Comparison of ENCODE assay signal across 21 cellular contexts in genomic region chr17:3213587-3213986, GRCh38. TPM values are rescaled to one million over a fixed set of nuclear protein-coding genes. Genes with fewer than 3 reads are reported as not detected.
DNase-seq lines count a peak whose midpoint lies in the region; ATAC-seq, FAIRE-seq and TF ChIP-seq lines count a peak whose summit lies in the region.
"Had no signal": no experiment of that assay in that cellular context is flagged by ENCODE, and none has a peak within 500 bp of the region (broad histone marks: within the 10 kb centered on the region; RNA-seq: fewer than 3 reads in every experiment).

No MANE protein-coding gene starts in this region.

- in situ Hi-C loops in HepG2 (cut with HindIII; ENCODE audit: extremely low pct_ligation_motif_present, low pct_unique_long_range_greater_than_20kb), result no loop called here

- TF ChIP-seq POLR2A in HepG2 (IDR thresholded peaks at IDR 0.05; ENCODE audit: insufficient read depth in 1 of 2, low read depth in 2 of 2, low read length in 2 of 2), result no peak
- TF ChIP-seq POLR2A in right lobe of liver (IDR thresholded peaks at IDR 0.05), result no peak

- DNase-seq in HepG2 (ENCODE audit: low spot score) (no peak), right lobe of liver (no peak), NCI-H82 (lab: John Stamatoyannopoulos, UW) (peak; percentile 57), iPS DF 19.7 (ENCODE audit: low read depth, low spot score) (peak; percentile 57), GDM1 (lab: John Stamatoyannopoulos, UW) (no peak), NCI-H1417 treated with DMSO at 0.1 percent for 48 hours (lab: John Stamatoyannopoulos, UW) (no peak)
- DNase-seq: CD8-positive, alpha-beta T cell; DND-41; Karpas-422; MG63; NCI-H1092 treated with DMSO at 0.1 percent for 48 hours; NCI-H1694 treated with DMSO at 0.1 percent for 48 hours; NCI-H446; NCI-H748 treated with DMSO at 0.1 percent for 48 hours; PC-9; SJCRH30 had no signal

- BruUV-seq in HepG2 (replicated peaks; lab: Mats Ljungman, UMichigan), result no TSS peak

- intact Hi-C loops in HepG2 (cut with micrococcal nuclease; ENCODE audit: unreplicated experiment), result no loop called here
- intact Hi-C loops in right lobe of liver (cut with DNase I), result no loop called here

- WGBS in HepG2 (ENCODE audit: low lambda C conversion rate), result 36% methylated on average over 6 of the region's 6 CpGs
- WGBS in right lobe of liver (ENCODE audit: insufficient coverage, low coverage, low lambda C conversion rate, missing lambda C conversion rate), result 47% methylated on average over 6 of the region's 6 CpGs

- no peak overlapping the region for H3K4me2 ChIP-seq in HepG2 (ENCODE audit: low read depth, low read length)
- H3K4me2 ChIP-seq: BLaER1, PC-9 had no signal

- TF ChIP-seq RAD21 in HepG2 (CRISPR knock-in tag; IDR thresholded peaks at IDR 0.05), result no peak

- H3K4me3 ChIP-seq in HepG2 (replicated peaks in 1 of 3; ENCODE audit: insufficient read depth in 1 of 3, low read depth in 2 of 3, low read length in 3 of 3) (no peak overlapping the region), right lobe of liver (no peak overlapping the region)
- H3K4me3 ChIP-seq: BLaER1, MG63, PC-9, SJCRH30 had no signal

- no peaks in the 10 kb centered on the region for H3K9me3 ChIP-seq in HepG2 (ENCODE audit: low read length)
- H3K9me3 ChIP-seq in right lobe of liver, result no peaks in the 10 kb centered on the region
- H3K9me3 ChIP-seq: MG63, SJCRH30 had no signal

- TF ChIP-seq CTCF in HepG2 (CRISPR knock-in tag; IDR thresholded peaks at IDR 0.05), result no peak
- no peak for TF ChIP-seq CTCF in right lobe of liver (IDR thresholded peaks at IDR 0.05)

- CTCF ChIA-PET in HepG2 (lab: Yijun Ruan, JAX; ENCODE audit: low intra/inter-chr PET ratio, low total read pairs), result no interaction called here

- no peak for TF ChIP-seq EP300 in HepG2 (IDR thresholded peaks at IDR 0.05; ENCODE audit: low read depth in 2 of 2, low read length in 2 of 2)
- TF ChIP-seq EP300 in HepG2 (CRISPR knock-in tag; IDR thresholded peaks at IDR 0.05; ENCODE audit: borderline replicate concordance), result no peak

- no peak overlapping the region for H3K9ac ChIP-seq in HepG2 (ENCODE audit: insufficient read depth, low read depth, low read length)
- H3K9ac ChIP-seq: BLaER1 had no signal

- no peaks in the 10 kb centered on the region for H3K79me2 ChIP-seq in HepG2 (ENCODE audit: insufficient read depth, low read length)

- H3K27ac ChIP-seq in HepG2 (ENCODE audit: extremely low read length, insufficient read depth, low read length) (no peak overlapping the region), right lobe of liver (no peak overlapping the region)
- H3K27ac ChIP-seq: BLaER1, PC-9, SJCRH30 had no signal

- no peaks in the 10 kb centered on the region for H4K20me1 ChIP-seq in HepG2 (ENCODE audit: insufficient read depth, low read length)
- H4K20me1 ChIP-seq: BLaER1 had no signal

- POLR2A ChIA-PET in HepG2 (lab: Yijun Ruan, JAX), result no interaction called here

- H3K27me3 ChIP-seq in HepG2 (ENCODE audit: control insufficient read depth in 1 of 2, insufficient read depth in 2 of 2, low read length in 2 of 2) (no peaks in the 10 kb centered on the region), right lobe of liver (no peaks in the 10 kb centered on the region)
- H3K27me3 ChIP-seq: BLaER1, MG63, SJCRH30 had no signal

- no peak overlapping the region for H2AFZ ChIP-seq in HepG2 (ENCODE audit: low read length)
- H2AFZ ChIP-seq: PC-9 had no signal

- ATAC-seq in HepG2, result no peak
- no peak for ATAC-seq in right lobe of liver
- no peak for ATAC-seq in GM19467 (IDR thresholded peaks at IDR 0.05; ENCODE audit: unreplicated experiment)
- ATAC-seq in HG02571 (IDR thresholded peaks at IDR 0.05; ENCODE audit: unreplicated experiment), result no peak
- ATAC-seq: CD8-positive, alpha-beta T cell had no signal

- FAIRE-seq in HepG2 (lab: Jason Lieb, UNC), result no peak
- FAIRE-seq: D721Med had no signal

- no peaks in the 10 kb centered on the region for H3K36me3 ChIP-seq in HepG2 (replicated peaks in 1 of 2; ENCODE audit: control insufficient read depth in 1 of 2, insufficient read depth in 2 of 2, low read length in 2 of 2)
- no peaks in the 10 kb centered on the region for H3K36me3 ChIP-seq in right lobe of liver
- H3K36me3 ChIP-seq: BLaER1, MG63, SJCRH30 had no signal

- H3K4me1 ChIP-seq in HepG2 (ENCODE audit: insufficient read depth, low read length) (no peaks in the 10 kb centered on the region), right lobe of liver (no peaks in the 10 kb centered on the region)
- H3K4me1 ChIP-seq: BLaER1, SJCRH30 had no signal

TF ChIP-seq in HepG2, 621 proteins besides CTCF, POLR2A, EP300 and RAD21:
- TF ChIP-seq ZNF143 (CRISPR knock-in tag; IDR thresholded peaks at IDR 0.05), result peak; percentile 62; the same call in 1 of the 2 replicates
- TF ChIP-seq DZIP1 (CRISPR knock-in tag; IDR thresholded peaks at IDR 0.05), result no peak
- peak; percentile 77 for TF ChIP-seq THAP11 (CRISPR knock-in tag; IDR thresholded peaks at IDR 0.05)

RNA-seq across cellular contexts. Expression of gene OR1A1, which starts 6.1 kb away (rescaled TPM):
- total RNA-seq in HepG2 (2016; rRNA removed; fragmentation: Illumina TruSeq; extraction: Trizol) (not detected in 2 replicates), right lobe of liver (not detected)
- not detected in 2 replicates for total RNA-seq in HepG2 (2016; cell fraction: cytosol; rRNA removed; fragmentation: Illumina TruSeq; extraction: Trizol; ENCODE audit: low read depth)
- not detected in 2 replicates for total RNA-seq in HepG2 (2016; cell fraction: insoluble cytoplasmic fraction; rRNA removed; fragmentation: Illumina TruSeq; extraction: Trizol)
- not detected in 2 replicates for total RNA-seq in HepG2 (2016; cell fraction: membrane; rRNA removed; fragmentation: Illumina TruSeq; extraction: Trizol)
- not detected in 2 replicates for total RNA-seq in HepG2 (2016; cell fraction: nucleus; rRNA removed; fragmentation: Illumina TruSeq; extraction: Trizol)
- not detected in 2 replicates for polyA plus RNA-seq in HepG2 (2011; rRNA removed)
- polyA plus RNA-seq in HepG2 (2011; cell fraction: cytosol; rRNA removed), result not detected in 2 replicates
- polyA plus RNA-seq in HepG2 (2011; cell fraction: nucleus; rRNA removed), result not detected in 2 replicates
- not detected in 2 replicates for polyA plus RNA-seq in HepG2 (2012)
- polyA plus RNA-seq in HepG2 (2016; cell fraction: cytosol; fragmentation: Illumina TruSeq; extraction: Trizol; ENCODE audit: low read depth), result not detected in 2 replicates
- polyA plus RNA-seq in HepG2 (2016; cell fraction: insoluble cytoplasmic fraction; fragmentation: Illumina TruSeq; extraction: Trizol; ENCODE audit: low read depth), result not detected in 2 replicates
- not detected in 2 replicates for polyA plus RNA-seq in HepG2 (2016; cell fraction: membrane; fragmentation: Illumina TruSeq; extraction: Trizol; ENCODE audit: low read depth)
- polyA plus RNA-seq in HepG2 (2016; cell fraction: nucleus; fragmentation: Illumina TruSeq; extraction: Trizol; ENCODE audit: insufficient read depth, low read depth), result not detected in 2 replicates
- not detected in 2 replicates for polyA minus RNA-seq in HepG2 (2011; rRNA and poly(A)+ RNA removed; ENCODE audit: low replicate concordance)
- polyA minus RNA-seq in HepG2 (2011; cell fraction: cytosol; rRNA and poly(A)+ RNA removed), result not detected in 2 replicates
- polyA minus RNA-seq in HepG2 (2011; cell fraction: nucleus; rRNA and poly(A)+ RNA removed), result not detected in 2 replicates
- total RNA-seq: A172; CD8-positive, alpha-beta T cell; PC-9; SJCRH30 had no signal

RNA-seq across cellular contexts. Expression of gene OR1A2, which starts 16.3 kb away (rescaled TPM):
- not detected in 2 replicates for total RNA-seq in HepG2 (2016; rRNA removed; fragmentation: Illumina TruSeq; extraction: Trizol)
- total RNA-seq in HepG2 (2016; cell fraction: cytosol; rRNA removed; fragmentation: Illumina TruSeq; extraction: Trizol; ENCODE audit: low read depth), result not detected in 2 replicates
- not detected in 2 replicates for total RNA-seq in HepG2 (2016; cell fraction: insoluble cytoplasmic fraction; rRNA removed; fragmentation: Illumina TruSeq; extraction: Trizol)
- total RNA-seq in HepG2 (2016; cell fraction: membrane; rRNA removed; fragmentation: Illumina TruSeq; extraction: Trizol), result not detected in 2 replicates
- total RNA-seq in HepG2 (2016; cell fraction: nucleus; rRNA removed; fragmentation: Illumina TruSeq; extraction: Trizol), result not detected in 2 replicates
- not detected in 2 replicates for polyA plus RNA-seq in HepG2 (2011; rRNA removed)
- polyA plus RNA-seq in HepG2 (2011; cell fraction: cytosol; rRNA removed), result not detected in 2 replicates
- polyA plus RNA-seq in HepG2 (2011; cell fraction: nucleus; rRNA removed), result not detected in 2 replicates
- not detected in 2 replicates for polyA plus RNA-seq in HepG2 (2012)
- not detected in 2 replicates for polyA plus RNA-seq in HepG2 (2016; cell fraction: cytosol; fragmentation: Illumina TruSeq; extraction: Trizol; ENCODE audit: low read depth)
- polyA plus RNA-seq in HepG2 (2016; cell fraction: insoluble cytoplasmic fraction; fragmentation: Illumina TruSeq; extraction: Trizol; ENCODE audit: low read depth), result not detected in 2 replicates
- not detected in 2 replicates for polyA plus RNA-seq in HepG2 (2016; cell fraction: membrane; fragmentation: Illumina TruSeq; extraction: Trizol; ENCODE audit: low read depth)
- not detected in 2 replicates for polyA plus RNA-seq in HepG2 (2016; cell fraction: nucleus; fragmentation: Illumina TruSeq; extraction: Trizol; ENCODE audit: insufficient read depth, low read depth)
- not detected in 2 replicates for polyA minus RNA-seq in HepG2 (2011; rRNA and poly(A)+ RNA removed; ENCODE audit: low replicate concordance)
- polyA minus RNA-seq in HepG2 (2011; cell fraction: cytosol; rRNA and poly(A)+ RNA removed), result not detected in 2 replicates
- polyA minus RNA-seq in HepG2 (2011; cell fraction: nucleus; rRNA and poly(A)+ RNA removed), result not detected in 2 replicates
- total RNA-seq in right lobe of liver, result not detected
- total RNA-seq: A172; CD8-positive, alpha-beta T cell; PC-9; SJCRH30 had no signal

Comparison
In these comparisons a context has a peak if more than half of its experiments do, and no peak if none do; other contexts are left out.
1. DNase-seq: peak in NCI-H82 (single experiment) and iPS DF 19.7 (single experiment); none in HepG2 (single experiment), right lobe of liver (0 of 3), GDM1 (single experiment) and NCI-H1417 treated with DMSO at 0.1 percent for 48 hours (single experiment).